ENCODE assay signal across 26 cellular contexts in the genomic region with DNA sequence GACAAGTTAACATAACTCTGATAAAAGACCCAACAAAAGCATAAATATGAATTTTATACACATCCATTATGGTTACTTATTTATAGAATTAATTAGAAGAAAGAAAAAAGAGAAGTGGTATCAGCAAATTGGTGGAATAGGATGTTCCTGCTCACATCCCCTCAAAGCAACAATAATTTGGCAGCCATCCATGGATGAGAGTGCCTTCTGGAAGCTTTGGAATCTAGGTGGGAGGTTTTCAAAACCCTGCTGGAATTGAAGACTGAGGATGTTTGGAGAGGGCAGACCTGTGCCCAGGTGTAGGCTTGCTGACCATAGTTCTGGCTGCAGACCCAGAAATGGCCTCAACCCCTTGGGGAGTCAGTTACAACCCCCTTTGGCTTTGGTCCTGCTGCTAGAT.
"Had no signal": no experiment of that assay in that cellular context is flagged by ENCODE, and none has a peak within 500 bp of the region (broad histone marks: within the 10 kb centered on the region; RNA-seq: fewer than 3 reads in every experiment).

No MANE protein-coding gene starts in this region.

- DNase-seq: activated B cell treated with CpG ODN at 0.5 μM for 24 hours; activated CD4-positive, alpha-beta memory T cell treated with anti-CD3 and anti-CD28 coated beads for 36 hours; activated CD4-positive, alpha-beta T cell treated with anti-CD3 and anti-CD28 coated beads for 1 hour; activated CD4-positive, alpha-beta T cell treated with anti-CD3 and anti-CD28 coated beads, Interleukin-2, amount 10 ng/mL, durations not matched to agents 7 days and 5 days; activated CD8-positive, alpha-beta memory T cell treated with anti-CD3 and anti-CD28 coated beads for 24 hours; activated gamma-delta T cell; activated naive CD4-positive, alpha-beta T cell treated with anti-CD3 and anti-CD28 coated beads, Interleukin-2, amount 10 ng/mL, durations not matched to agents 7 days and 5 days; activated naive CD8-positive, alpha-beta T cell treated with anti-CD3 and anti-CD28 coated beads for 36 hours; activated T-cell treated with anti-CD3 and anti-CD28 coated beads for 4 hours; activated T-cell treated with anti-CD3 and anti-CD28 coated beads, Interleukin-2, amount 50 U/mL, for 48 hours; central memory CD4-positive, alpha-beta T cell; KG1; NCI-H1092; NCI-H1417 treated with DMSO at 0.1 percent for 48 hours; NCI-H1694; NCI-H2029; NCI-H2107; NCI-H2171 treated with DMSO at 0.1 percent for 48 hours; NCI-H345; NCI-H510A treated with DMSO at 0.1 percent for 48 hours; NCI-H69; PC-9; SIG-M5; T-helper 17 cell; T1000 had no signal

- H3K27me3 Mint-ChIP-seq: activated naive CD4-positive, alpha-beta T cell treated with anti-CD3 and anti-CD28 coated beads, Interleukin-2, amount 10 ng/mL, durations not matched to agents 7 days and 5 days; activated naive CD8-positive, alpha-beta T cell treated with anti-CD3 and anti-CD28 coated beads for 36 hours; activated T-helper 17 cell treated with anti-CD3 and anti-CD28 coated beads, Interleukin-2, amount 50 U/mL, for 72 hours; T-helper 17 cell had no signal

- H3K4me3 Mint-ChIP-seq: activated B cell treated with CpG ODN at 0.5 μM for 24 hours; activated CD4-positive, alpha-beta memory T cell treated with anti-CD3 and anti-CD28 coated beads for 36 hours; activated CD4-positive, alpha-beta T cell treated with anti-CD3 and anti-CD28 coated beads, Interleukin-2, amount 10 ng/mL, durations not matched to agents 7 days and 5 days; activated naive CD4-positive, alpha-beta T cell treated with anti-CD3 and anti-CD28 coated beads, Interleukin-2, amount 10 ng/mL, durations not matched to agents 7 days and 5 days; activated naive CD8-positive, alpha-beta T cell treated with anti-CD3 and anti-CD28 coated beads for 36 hours; activated T-helper 17 cell treated with anti-CD3 and anti-CD28 coated beads, Interleukin-2, amount 50 U/mL, for 72 hours; T-helper 17 cell had no signal

- H3K9me3 Mint-ChIP-seq: activated T-helper 17 cell treated with anti-CD3 and anti-CD28 coated beads, Interleukin-2, amount 50 U/mL, for 72 hours had no signal

- H2AFZ ChIP-seq: PC-9 had no signal

- ATAC-seq: activated T-helper 17 cell treated with anti-CD3 and anti-CD28 coated beads, Interleukin-2, amount 50 U/mL, for 72 hours; T-helper 17 cell had no signal

- H3K4me1 Mint-ChIP-seq: activated B cell treated with CpG ODN at 0.5 μM for 24 hours; activated CD4-positive, alpha-beta T cell treated with anti-CD3 and anti-CD28 coated beads, Interleukin-2, amount 10 ng/mL, durations not matched to agents 7 days and 5 days; activated naive CD4-positive, alpha-beta T cell treated with anti-CD3 and anti-CD28 coated beads, Interleukin-2, amount 10 ng/mL, durations not matched to agents 7 days and 5 days; activated naive CD8-positive, alpha-beta T cell treated with anti-CD3 and anti-CD28 coated beads for 36 hours; activated T-helper 17 cell treated with anti-CD3 and anti-CD28 coated beads, Interleukin-2, amount 50 U/mL, for 72 hours; T-helper 17 cell had no signal

- H3K27ac ChIP-seq: PC-9 had no signal

- H3K4me2 ChIP-seq: PC-9 had no signal

- H3K36me3 Mint-ChIP-seq: activated CD4-positive, alpha-beta memory T cell treated with anti-CD3 and anti-CD28 coated beads for 36 hours; activated naive CD4-positive, alpha-beta T cell treated with anti-CD3 and anti-CD28 coated beads, Interleukin-2, amount 10 ng/mL, durations not matched to agents 7 days and 5 days; activated naive CD8-positive, alpha-beta T cell treated with anti-CD3 and anti-CD28 coated beads for 36 hours had no signal

- H3K27ac Mint-ChIP-seq: activated B cell treated with CpG ODN at 0.5 μM for 24 hours; activated CD4-positive, alpha-beta memory T cell treated with anti-CD3 and anti-CD28 coated beads for 36 hours; activated CD4-positive, alpha-beta T cell treated with anti-CD3 and anti-CD28 coated beads, Interleukin-2, amount 10 ng/mL, durations not matched to agents 7 days and 5 days; activated naive CD4-positive, alpha-beta T cell treated with anti-CD3 and anti-CD28 coated beads, Interleukin-2, amount 10 ng/mL, durations not matched to agents 7 days and 5 days; activated naive CD8-positive, alpha-beta T cell treated with anti-CD3 and anti-CD28 coated beads for 36 hours; activated T-helper 17 cell treated with anti-CD3 and anti-CD28 coated beads, Interleukin-2, amount 50 U/mL, for 72 hours; T-helper 17 cell had no signal

- H3K4me3 ChIP-seq: PC-9 had no signal
